Comparison of ENCODE assay signal across 16 cellular contexts in the genomic region with DNA sequence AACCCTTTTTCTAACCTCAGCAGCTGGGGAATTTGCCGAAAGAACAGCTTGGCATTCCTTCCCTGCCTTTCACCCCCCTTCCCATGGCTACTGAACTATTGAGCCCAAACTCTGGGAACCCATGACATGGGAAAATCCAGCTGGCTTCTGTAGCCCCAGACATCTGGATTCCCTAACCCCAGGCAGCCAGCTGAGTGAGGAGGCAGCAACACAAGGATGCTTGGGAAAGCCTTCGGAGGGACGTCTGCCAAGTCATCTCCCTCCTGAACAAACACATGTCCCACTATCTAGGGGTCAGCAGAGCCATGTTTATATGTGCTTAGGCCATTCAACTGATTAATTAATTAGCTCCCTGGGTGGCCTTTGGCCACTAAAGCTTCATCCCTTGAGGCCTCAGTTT. TPM values are rescaled to one million over a fixed set of nuclear protein-coding genes. Genes with fewer than 3 reads are reported as not detected.
DNase-seq lines count a peak whose midpoint lies in the region; ATAC-seq, FAIRE-seq and TF ChIP-seq lines count a peak whose summit lies in the region.
"Had no signal": no experiment of that assay in that cellular context is flagged by ENCODE, and none has a peak within 500 bp of the region (broad histone marks: within the 10 kb centered on the region; RNA-seq: fewer than 3 reads in every experiment).

No MANE protein-coding gene starts in this region.

- dilution Hi-C loops in endothelial cell of umbilical vein (cut with MboI; ENCODE audit: extremely low pct_ligation_motif_present, low sequenced_read_pairs), result no loop called here

- no peaks in the 10 kb centered on the region for H3K9me1 ChIP-seq in endothelial cell of umbilical vein (replicated peaks; ENCODE audit: control insufficient read depth, extremely low read depth, insufficient read depth, low read length)

- H3K4me1 ChIP-seq in GM23248 (ENCODE audit: insufficient read depth) (peaks cover 7% of the 10 kb centered on the region), endothelial cell of umbilical vein (ENCODE audit: control insufficient read depth, extremely low read depth, insufficient read depth, low read length) (no peaks in the 10 kb centered on the region), gastrocnemius medialis (peaks cover 24 to 39% of the 10 kb centered on the region in 2 donors)
- H3K4me1 ChIP-seq: tibial artery had no signal

- no peaks in the 10 kb centered on the region for H3F3A ChIP-seq in GM23248 (ENCODE audit: insufficient read depth)

- CTCF ChIA-PET in endothelial cell of umbilical vein (lab: Charles Lee), result interaction anchor here (3.7 kb wide), 1 partner anchor 46 kb away, joined by 26 read pairs; no protein-coding TSS in a partner anchor

- H4K20me1 ChIP-seq in GM23248 (ENCODE audit: insufficient read depth) (no peaks in the 10 kb centered on the region), endothelial cell of umbilical vein (replicated peaks; ENCODE audit: control insufficient read depth, extremely low read depth, insufficient read depth, low read length) (no peaks in the 10 kb centered on the region)

- no peaks in the 10 kb centered on the region for H3K9me3 ChIP-seq in GM23248 (ENCODE audit: low read depth)
- no peaks in the 10 kb centered on the region for H3K9me3 ChIP-seq in endothelial cell of umbilical vein (replicated peaks; ENCODE audit: control insufficient read depth, insufficient read depth, low read length)
- no peaks in the 10 kb centered on the region for H3K9me3 ChIP-seq in gastrocnemius medialis
- H3K9me3 ChIP-seq: tibial artery had no signal

- WGBS in GM23248 (ENCODE audit: low coverage in 1 of 2, low lambda C conversion rate in 2 of 2, missing lambda C conversion rate in 2 of 2), 2 experiments, result 14 to 16% methylated on average over 3 of the region's 3 CpGs

- intact Hi-C loops in endothelial cell of umbilical vein (cut with micrococcal nuclease), result no loop called here
- intact Hi-C loops in gastrocnemius medialis (cut with DNase I; ENCODE audit: low total_unique reads), result loop anchor here (5.0 kb wide), 1 partner anchor 34 kb away; the partner anchor contains the start of gene APLNR

- H3K79me2 ChIP-seq in GM23248 (ENCODE audit: insufficient read depth) (no peaks in the 10 kb centered on the region), endothelial cell of umbilical vein (ENCODE audit: control insufficient read depth, insufficient read depth, low read length) (no peaks in the 10 kb centered on the region)

- peak; percentile 8 for DNase-seq in GM23248
- peak; percentile 60 for DNase-seq in endothelial cell of umbilical vein (ENCODE audit: low read depth, low spot score)
- DNase-seq in left kidney (ENCODE audit: low read depth, low spot score), result peak; percentile 74
- peak; percentile 43 to 63 for DNase-seq in gastrocnemius medialis
- DNase-seq in HPDE6-E6E7 (ENCODE audit: extremely low spot score), result no peak
- no peak for DNase-seq in activated naive CD4-positive, alpha-beta T cell treated with anti-CD3 and anti-CD28 coated beads, Interleukin-2, amount 50 U/mL, for 16 hours
- no peak for DNase-seq in hippocampal formation (lab: John Stamatoyannopoulos, UW)
- DNase-seq: activated CD4-positive, CD25-positive, alpha-beta regulatory T cell treated with anti-CD3 and anti-CD28 coated beads, Interleukin-2, amount 50 U/mL, for 72 hours; activated naive CD4-positive, alpha-beta T cell; AML-193; brain microvascular endothelial cell; SHP77 had no signal

- H3K27me3 ChIP-seq in GM23248 (replicated peaks; ENCODE audit: insufficient read depth) (peaks cover 44% of the 10 kb centered on the region), endothelial cell of umbilical vein (ENCODE audit: control insufficient read depth in 2 of 2, insufficient read depth in 2 of 2, low read length in 2 of 2) (peaks cover 5 to 6% of the 10 kb centered on the region in 2 experiments), gastrocnemius medialis (no peaks in the 10 kb centered on the region)
- H3K27me3 ChIP-seq: brain microvascular endothelial cell had no signal

- TF ChIP-seq CTCF in endothelial cell of umbilical vein (IDR thresholded peaks at IDR 0.05; ENCODE audit: extremely low read depth in 1 of 2, insufficient read depth in 1 of 2, low read depth in 1 of 2, low read length in 2 of 2) (no peak), gastrocnemius medialis (IDR thresholded peaks at IDR 0.05 in 4 of 5, conservative IDR thresholded peaks at IDR 0.05 in 1 of 5) (no peak)

- TF ChIP-seq POLR2A in endothelial cell of umbilical vein (IDR thresholded peaks at IDR 0.05; ENCODE audit: low read depth, low read length) (no peak), gastrocnemius medialis (IDR thresholded peaks at IDR 0.05) (no peak)

- H2AFZ ChIP-seq in GM23248, result no peak overlapping the region
- H2AFZ ChIP-seq in endothelial cell of umbilical vein (ENCODE audit: low read depth, low read length), result no peak overlapping the region

- H3K9ac ChIP-seq in GM23248 (no peak overlapping the region), endothelial cell of umbilical vein (replicated peaks; ENCODE audit: extremely low read depth, insufficient read depth, low read length) (no peak overlapping the region)

- POLR2A ChIA-PET in endothelial cell of umbilical vein (lab: Charles Lee), result interaction anchor here (0.6 kb wide), 1 partner anchor 10 kb away, joined by 3 read pairs; no protein-coding TSS in a partner anchor

- no peaks in the 10 kb centered on the region for H3K9me2 ChIP-seq in GM23248 (ENCODE audit: insufficient read depth)

- H3K4me3 ChIP-seq in GM23248 (no peak overlapping the region), endothelial cell of umbilical vein (replicated peaks in 1 of 3; ENCODE audit: insufficient read depth in 1 of 3, low read depth in 1 of 3, low read length in 3 of 3) (no peak overlapping the region), gastrocnemius medialis (no peak overlapping the region)
- H3K4me3 ChIP-seq: tibial artery had no signal

- H3K27ac ChIP-seq in GM23248, result no peak overlapping the region
- H3K27ac ChIP-seq in endothelial cell of umbilical vein (ENCODE audit: insufficient read depth, low read depth, low read length), result no peak overlapping the region
- peak overlapping the region; percentile 35 to 59 (median 48) for H3K27ac ChIP-seq in gastrocnemius medialis
- H3K27ac ChIP-seq: brain microvascular endothelial cell, tibial artery had no signal

- H3K36me3 ChIP-seq in GM23248 (ENCODE audit: low read depth) (no peaks in the 10 kb centered on the region), endothelial cell of umbilical vein (ENCODE audit: control insufficient read depth in 2 of 2, extremely low read depth in 1 of 2, insufficient read depth in 2 of 2, low read length in 2 of 2) (no peaks in the 10 kb centered on the region), gastrocnemius medialis (no peaks in the 10 kb centered on the region)
- H3K36me3 ChIP-seq: brain microvascular endothelial cell, tibial artery had no signal

- H3K4me2 ChIP-seq in GM23248 (ENCODE audit: unreplicated experiment) (no peak overlapping the region), endothelial cell of umbilical vein (ENCODE audit: insufficient read depth, low read length) (no peak overlapping the region)

- in situ Hi-C loops in GM23248 (cut with MboI) (no loop called here), gastrocnemius medialis (cut with MboI; ENCODE audit: low sequenced_read_pairs in 4 of 4) (no loop called here)

- FAIRE-seq in endothelial cell of umbilical vein (lab: Jason Lieb, UNC), result no peak
- FAIRE-seq: frontal cortex, H54 had no signal

- BruUV-seq in endothelial cell of umbilical vein (replicated peaks; lab: Mats Ljungman, UMichigan), result no TSS peak

- peak; percentile 60 to 73 for ATAC-seq in gastrocnemius medialis
- no peak for ATAC-seq in HG03159 (IDR thresholded peaks at IDR 0.05; ENCODE audit: unreplicated experiment)

TF ChIP-seq in endothelial cell of umbilical vein, 7 proteins besides CTCF, POLR2A, EP300 and RAD21:
- TF ChIP-seq FOS (IDR thresholded peaks at IDR 0.05; ENCODE audit: borderline replicate concordance, insufficient read depth, low read length), result no peak

RNA-seq across cellular contexts. Expression of gene LRRC55, which starts 21.6 kb away (rescaled TPM):
- not detected in 2 replicates for total RNA-seq in GM23248 (2014; rRNA removed; shearing (Covaris generic))
- not detected in 2 replicates for polyA plus RNA-seq in GM23248 (2016; fragmentation: Nextera tagmentation; extraction: Ambion mirVana)
- not detected in 2 replicates for total RNA-seq in endothelial cell of umbilical vein
- not detected in 2 replicates for polyA plus RNA-seq in endothelial cell of umbilical vein
- polyA plus RNA-seq in endothelial cell of umbilical vein (2011; cell fraction: cytosol; rRNA removed), result not detected in 2 replicates
- not detected in 2 replicates for polyA plus RNA-seq in endothelial cell of umbilical vein (2011; cell fraction: nucleus; rRNA removed)
- polyA plus RNA-seq in endothelial cell of umbilical vein (2012), result not detected in 2 replicates
- not detected in 2 replicates for polyA minus RNA-seq in endothelial cell of umbilical vein
- polyA minus RNA-seq in endothelial cell of umbilical vein (2011; cell fraction: cytosol; rRNA and poly(A)+ RNA removed), result not detected
- polyA minus RNA-seq in endothelial cell of umbilical vein (2011; cell fraction: nucleus; rRNA and poly(A)+ RNA removed), result not detected in 2 replicates
- not detected for total RNA-seq in gastrocnemius medialis

RNA-seq across cellular contexts. Expression of gene APLNR, which starts 33.7 kb away (rescaled TPM):
- total RNA-seq in GM23248 (2014; rRNA removed; shearing (Covaris generic)), result not detected in 2 replicates
- 0.18 TPM in 1 of 2 replicates, not detected in the other for polyA plus RNA-seq in GM23248 (2016; fragmentation: Nextera tagmentation; extraction: Ambion mirVana)
- 0.09 and 0.38 TPM in 2 replicates for total RNA-seq in endothelial cell of umbilical vein
- polyA plus RNA-seq in endothelial cell of umbilical vein, result 0.03 and 0.04 TPM in 2 replicates
- polyA plus RNA-seq in endothelial cell of umbilical vein (2011; cell fraction: cytosol; rRNA removed), result 0.01 and 0.04 TPM in 2 replicates
- polyA plus RNA-seq in endothelial cell of umbilical vein (2011; cell fraction: nucleus; rRNA removed), result 0.09 and 0.17 TPM in 2 replicates
- polyA plus RNA-seq in endothelial cell of umbilical vein (2012), result 0.09 and 0.11 TPM in 2 replicates
- 0.07 TPM in 1 of 2 replicates, not detected in the other for polyA minus RNA-seq in endothelial cell of umbilical vein
- not detected for polyA minus RNA-seq in endothelial cell of umbilical vein (2011; cell fraction: cytosol; rRNA and poly(A)+ RNA removed)
- not detected in 2 replicates for polyA minus RNA-seq in endothelial cell of umbilical vein (2011; cell fraction: nucleus; rRNA and poly(A)+ RNA removed)
- 1 to 10 TPM in 1 of 4 donors, under 1 TPM in 3; 0.32 to 3.7 (median 0.64) TPM for total RNA-seq in gastrocnemius medialis

Comparison
In these comparisons a context has a peak if more than half of its experiments do, and no peak if none do; other contexts are left out.
1. DNase-seq: peak in GM23248 (single experiment), endothelial cell of umbilical vein (single experiment), left kidney (single experiment) and gastrocnemius medialis (2 of 2); none in HPDE6-E6E7 (single experiment), activated naive CD4-positive, alpha-beta T cell treated with anti-CD3 and anti-CD28 coated beads, Interleukin-2, amount 50 U/mL, for 16 hours (single experiment) and hippocampal formation (0 of 2).
2. H3K27ac ChIP-seq: peak in gastrocnemius medialis (4 of 4); none in GM23248 (single experiment) and endothelial cell of umbilical vein (single experiment).